In the genomic region with DNA sequence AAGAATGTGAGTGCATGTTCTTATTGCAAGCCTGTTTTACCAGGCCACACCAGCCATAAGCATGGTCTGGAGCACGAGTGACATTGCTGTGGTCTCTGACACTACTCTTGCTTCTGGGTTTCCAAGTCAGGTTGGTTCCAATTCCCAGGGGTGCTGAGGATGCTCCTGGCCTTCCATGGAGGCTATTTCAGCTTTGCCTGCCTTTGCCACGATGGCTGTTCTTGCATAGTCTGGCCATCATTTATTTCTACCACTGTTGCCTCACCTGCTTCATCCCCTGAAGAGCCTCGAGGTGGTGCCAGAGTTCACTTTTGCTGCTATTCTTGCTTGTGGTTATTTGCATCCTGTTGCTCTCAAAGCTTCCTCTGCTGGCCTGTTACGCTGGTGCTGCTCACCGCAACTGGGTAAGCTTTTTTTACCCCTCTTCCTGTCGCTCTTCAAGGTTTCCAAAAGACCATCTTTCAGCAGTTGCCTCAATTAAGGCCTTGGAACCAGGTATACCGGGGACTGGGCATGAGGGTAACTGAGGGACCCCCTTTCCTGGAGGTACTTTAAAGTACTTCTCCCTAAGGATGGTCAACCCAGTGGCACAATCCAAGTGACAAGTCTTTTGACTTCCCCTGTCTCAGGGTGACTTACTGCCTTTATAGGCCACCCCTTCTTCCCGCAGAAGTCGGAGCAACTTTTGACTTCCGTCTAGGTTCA, we compare ENCODE assay signal across 9 cellular contexts.
DNase-seq lines count a peak whose midpoint lies in the region; ATAC-seq and TF ChIP-seq lines count a peak whose summit lies in the region.
"Had no signal": no experiment of that assay in that cellular context is flagged by ENCODE, and none has a peak within 500 bp of the region (broad histone marks: within the 10 kb centered on the region; RNA-seq: fewer than 3 reads in every experiment).

No MANE protein-coding gene starts in this region.

- POLR2A ChIA-PET in BJ (lab: Charles Lee) = no interaction called here

- H3K27ac Mint-ChIP-seq in progenitor cell of endocrine pancreas = no peak overlapping the region

- no peaks in the 10 kb centered on the region for H3K79me2 ChIP-seq in fibroblast of lung (ENCODE audit: control insufficient read depth, insufficient read depth, low read length)

- H3K4me3 ChIP-seq in BJ (ENCODE audit: low read depth, low read length) (no peak overlapping the region), fibroblast of lung (replicated peaks in 1 of 4; ENCODE audit: control extremely low read depth in 1 of 4, insufficient read depth in 1 of 4, low read depth in 3 of 4, low read length in 4 of 4) (no peak overlapping the region)
- H3K4me3 ChIP-seq: SJCRH30 had no signal

- CTCF ChIA-PET in BJ (lab: Yijun Ruan, JAX) = interaction anchor here (0.6 to 3.6 kb wide), 14 partner anchors 10 to 343 kb away, joined by 3 to 35 read pairs (median 4); no protein-coding TSS in a partner anchor

- H3K36me3 Mint-ChIP-seq in progenitor cell of endocrine pancreas (ENCODE audit: insufficient read depth) = peaks cover 3% of the 10 kb centered on the region

- H2AFZ ChIP-seq in fibroblast of lung (ENCODE audit: low read length) = no peak overlapping the region

- peaks cover 1% of the 10 kb centered on the region for H3K4me1 Mint-ChIP-seq in progenitor cell of endocrine pancreas (ENCODE audit: low read depth)

- no peaks in the 10 kb centered on the region for H3K9me3 ChIP-seq in fibroblast of lung (ENCODE audit: control insufficient read depth, insufficient read depth, low read depth, low read length)
- H3K9me3 ChIP-seq: SJCRH30 had no signal

- DNase-seq in BJ (ENCODE audit: low read depth) = no peak
- DNase-seq in NOMO-1 treated with dmso at 0.1 percent for 144 hours (lab: John Stamatoyannopoulos, UW; ENCODE audit: unreplicated experiment) = peak; percentile 93
- DNase-seq in activated T-cell treated with anti-CD3 and anti-CD28 coated beads for 1 hour (ENCODE audit: low read depth) = peak; percentile 51
- DNase-seq in fibroblast of lung (ENCODE audit: low read depth in 2 of 2) = peak; percentile 65
- peak; percentile 20 for DNase-seq in progenitor cell of endocrine pancreas (ENCODE audit: low spot score, unreplicated experiment)
- DNase-seq in foreskin melanocyte = no peak

- H4K20me1 ChIP-seq in fibroblast of lung (ENCODE audit: control insufficient read depth, extremely low read depth, insufficient read depth, low read length) = no peaks in the 10 kb centered on the region

- H3K9ac ChIP-seq in fibroblast of lung (ENCODE audit: insufficient read depth, low read length) = no peak overlapping the region

- peak; percentile 79 for TF ChIP-seq CTCF in BJ (IDR thresholded peaks at IDR 0.05; ENCODE audit: insufficient read depth, low read depth, low read length)
- TF ChIP-seq CTCF in fibroblast of lung (conservative IDR thresholded peaks at IDR 0.05 in 1 of 2, IDR thresholded peaks at IDR 0.05 in 1 of 2; ENCODE audit: low read depth in 1 of 2, low read length in 2 of 2) = peak; percentile 63 to 77
- TF ChIP-seq CTCF in progenitor cell of endocrine pancreas (IDR thresholded peaks at IDR 0.05; ENCODE audit: unreplicated experiment) = peak; percentile 75

- H3K27me3 Mint-ChIP-seq in progenitor cell of endocrine pancreas = no peaks in the 10 kb centered on the region

- H3K4me2 ChIP-seq in fibroblast of lung (ENCODE audit: extremely low read depth, insufficient read depth, low read length) = no peak overlapping the region

- H3K4me1 ChIP-seq in fibroblast of lung (ENCODE audit: control insufficient read depth, extremely low read depth, insufficient read depth, low read length) = no peaks in the 10 kb centered on the region
- H3K4me1 ChIP-seq: SJCRH30 had no signal

- no peak overlapping the region for H3K27ac ChIP-seq in fibroblast of lung (ENCODE audit: insufficient read depth, low read length)
- H3K27ac ChIP-seq: SJCRH30 had no signal

- H3K27me3 ChIP-seq in BJ (ENCODE audit: control insufficient read depth, insufficient read depth, low read length) (no peaks in the 10 kb centered on the region), fibroblast of lung (ENCODE audit: control insufficient read depth, insufficient read depth, low read length) (no peaks in the 10 kb centered on the region)
- H3K27me3 ChIP-seq: SJCRH30 had no signal

- ATAC-seq in GM18907 (IDR thresholded peaks at IDR 0.05; ENCODE audit: unreplicated experiment) (peak; percentile 100), HG03103 (IDR thresholded peaks at IDR 0.05; ENCODE audit: low read depth, unreplicated experiment) (peak; percentile 100)

- H3K9me3 Mint-ChIP-seq in progenitor cell of endocrine pancreas (ENCODE audit: low read depth) = peaks cover 4% of the 10 kb centered on the region

- H3K36me3 ChIP-seq in BJ (ENCODE audit: control insufficient read depth, insufficient read depth, low read length) (no peaks in the 10 kb centered on the region), fibroblast of lung (ENCODE audit: control insufficient read depth, insufficient read depth, low read length) (no peaks in the 10 kb centered on the region)
- H3K36me3 ChIP-seq: SJCRH30 had no signal

- no peak overlapping the region for H3K4me3 Mint-ChIP-seq in progenitor cell of endocrine pancreas (ENCODE audit: low read depth)

Comparison
In these comparisons a context has a peak if more than half of its experiments do, and no peak if none do; other contexts are left out.
1. DNase-seq: peak in NOMO-1 treated with dmso at 0.1 percent for 144 hours (single experiment), activated T-cell treated with anti-CD3 and anti-CD28 coated beads for 1 hour (single experiment), fibroblast of lung (2 of 2) and progenitor cell of endocrine pancreas (single experiment); none in BJ (single experiment) and foreskin melanocyte (single experiment).
2. Peak in every context shown above with its lines, with median percentiles within 50 percentile points of each other: CTCF ChIP-seq.